In genomic region chr6:112027942-112028674, GRCh38 we compare ENCODE assay signal across 8 cellular contexts. TPM values are rescaled to one million over a fixed set of nuclear protein-coding genes. Genes with fewer than 3 reads are reported as not detected.
DNase-seq lines count a peak whose midpoint lies in the region; ATAC-seq and TF ChIP-seq lines count a peak whose summit lies in the region.

No MANE protein-coding gene starts in this region.

- DNase-seq in CD1c-positive myeloid dendritic cell (ENCODE audit: extremely low spot score) (peak; percentile 33), T-helper 17 cell (peak in 1 of 3 donors; percentile 10), fibroblast of pulmonary artery (ENCODE audit: low read depth) (peak; percentile 27), NCI-H2196 (lab: John Stamatoyannopoulos, UW; ENCODE audit: unreplicated experiment) (no peak), esophagus squamous epithelium (lab: John Stamatoyannopoulos, UW) (no peak), D341Med (ENCODE audit: low spot score) (no peak)

- H3K27ac Mint-ChIP-seq in T-helper 17 cell, result peak overlapping the region; percentile 90

- no peaks in the 10 kb centered on the region for H3K36me3 ChIP-seq in esophagus squamous epithelium

- peaks cover 36% of the 10 kb centered on the region for H3K4me1 Mint-ChIP-seq in T-helper 17 cell

- peaks cover 4% of the 10 kb centered on the region for H3K36me3 Mint-ChIP-seq in T-helper 17 cell (ENCODE audit: low read depth)

- TF ChIP-seq CTCF in fibroblast of pulmonary artery (IDR thresholded peaks at IDR 0.05; ENCODE audit: low read length, missing control alignments), result no peak
- no peak for TF ChIP-seq CTCF in esophagus squamous epithelium (IDR thresholded peaks at IDR 0.05)

- no peaks in the 10 kb centered on the region for H3K27me3 Mint-ChIP-seq in T-helper 17 cell

- no peak for TF ChIP-seq POLR2A in esophagus squamous epithelium (IDR thresholded peaks at IDR 0.05)

- no peaks in the 10 kb centered on the region for H3K27me3 ChIP-seq in esophagus squamous epithelium

- intact Hi-C loops in esophagus squamous epithelium (cut with DNase I), result no loop called here

- 40 to 62% methylated on average over 3 of the region's 3 CpGs for WGBS in esophagus squamous epithelium, 2 donors

- ATAC-seq in GM19452 (IDR thresholded peaks at IDR 0.05; ENCODE audit: unreplicated experiment) (peak; percentile 78), T-helper 17 cell (peak; percentile 97), HG02623 (IDR thresholded peaks at IDR 0.05; ENCODE audit: unreplicated experiment) (no peak)

- H3K27ac ChIP-seq in esophagus squamous epithelium, result peak overlapping the region in 2 of 4 donors; percentile 26 to 40

- H3K4me3 Mint-ChIP-seq in T-helper 17 cell, result peak overlapping the region; percentile 78

- H3K9me3 ChIP-seq in T-helper 17 cell (ENCODE audit: control insufficient read depth, low read length, poor library complexity, severe bottlenecking), result no peaks in the 10 kb centered on the region
- peaks cover 0 to 3% (median 0%) of the 10 kb centered on the region in 3 donors for H3K9me3 ChIP-seq in esophagus squamous epithelium

- H3K4me3 ChIP-seq in fibroblast of pulmonary artery (replicated peaks; ENCODE audit: low read depth, low read length), result no peak overlapping the region
- H3K4me3 ChIP-seq in esophagus squamous epithelium, result no peak overlapping the region

- H3K4me1 ChIP-seq in esophagus squamous epithelium, result peaks cover 0 to 35% (median 0%) of the 10 kb centered on the region in 3 donors

RNA-seq across cellular contexts. Expression of gene CCN6, which starts 25.8 kb away (rescaled TPM):
- total RNA-seq in T-helper 17 cell (not detected), esophagus squamous epithelium (under 1 TPM in 1 of 4 donors, not detected in 3; 0.38 TPM)

RNA-seq across cellular contexts. Expression of gene TUBE1, which starts 59.2 kb away (rescaled TPM):
- total RNA-seq in T-helper 17 cell (10 to 100 TPM; 26.5 to 32.9 TPM), esophagus squamous epithelium (10 to 100 TPM in 3 of 4 donors, 1 to 10 TPM in 1; 9.7 to 28.4 (median 12.9) TPM)

RNA-seq across cellular contexts. Expression of gene FAM229B, which starts 59.3 kb away (rescaled TPM):
- total RNA-seq in T-helper 17 cell (1 to 10 TPM in 1 of 2 donors, under 1 TPM in 1; 0.50 to 3.9 TPM), esophagus squamous epithelium (1 to 10 TPM in 3 of 4 donors, under 1 TPM in 1; 0.76 to 7.4 (median 2.4) TPM)

Comparison
In these comparisons a context has a peak if more than half of its experiments do, and no peak if none do; other contexts are left out.
1. DNase-seq: peak in CD1c-positive myeloid dendritic cell (single experiment) and fibroblast of pulmonary artery (single experiment); none in NCI-H2196 (single experiment), esophagus squamous epithelium (single experiment) and D341Med (single experiment).